In genomic region chr17:81099888-81100287, GRCh38 we compare ENCODE assay signal across 1 cellular context.
TF ChIP-seq lines count a peak whose summit lies in the region.

No MANE protein-coding gene starts in this region.

TF ChIP-seq in H1, 55 proteins besides CTCF, POLR2A, EP300 and RAD21 (continued from another document):
- no peak for TF ChIP-seq USF2 (IDR thresholded peaks at IDR 0.05; ENCODE audit: low read length)
- TF ChIP-seq JUN (IDR thresholded peaks at IDR 0.05; ENCODE audit: low read depth, low read length): no peak
- no peak for TF ChIP-seq RBBP5 (IDR thresholded peaks at IDR 0.05; ENCODE audit: borderline replicate concordance, low read depth, low read length)
